In the genomic region with DNA sequence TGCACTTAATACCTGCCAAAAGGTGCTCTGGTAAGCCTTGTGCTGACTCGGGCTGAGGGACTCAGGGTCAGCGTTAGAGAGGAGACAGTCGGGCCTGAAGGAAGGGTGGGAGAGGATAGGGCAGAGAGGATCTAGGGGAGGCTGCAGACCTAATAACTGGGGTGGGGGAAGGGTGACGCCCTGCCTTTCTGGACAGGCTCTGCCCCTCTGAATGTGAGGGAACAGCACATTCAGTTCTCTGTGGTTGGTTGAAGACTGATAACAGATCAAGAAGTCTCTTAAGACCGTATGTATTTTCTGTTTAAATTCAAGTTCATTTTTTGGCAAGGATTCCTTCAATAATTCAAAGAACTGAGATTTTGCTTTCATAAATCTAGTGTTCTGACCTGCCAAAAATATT, we compare ENCODE assay signal across 29 cellular contexts. TPM values are rescaled to one million over a fixed set of nuclear protein-coding genes. Genes with fewer than 3 reads are reported as not detected.
"Had no signal": no experiment of that assay in that cellular context is flagged by ENCODE, and none has a peak within 500 bp of the region (broad histone marks: within the 10 kb centered on the region; RNA-seq: fewer than 3 reads in every experiment).

No MANE protein-coding gene starts in this region.

- H3K27ac ChIP-seq: lower lobe of right lung, SK-N-MC, spleen, thyroid gland, WERI-Rb-1 had no signal

- H3K4me1 Mint-ChIP-seq: activated CD4-positive, alpha-beta T cell treated with anti-CD3 and anti-CD28 coated beads, Interleukin-2, amount 10 ng/mL, durations not matched to agents 7 days and 5 days; naive thymus-derived CD4-positive, alpha-beta T cell; T-cell had no signal

- H3K27me3 ChIP-seq: adrenal gland, esophagus muscularis mucosa, gastrocnemius medialis, spleen, thyroid gland had no signal

- H3K4me3 Mint-ChIP-seq: activated CD4-positive, alpha-beta T cell treated with anti-CD3 and anti-CD28 coated beads, Interleukin-2, amount 10 ng/mL, durations not matched to agents 7 days and 5 days; activated CD8-positive, alpha-beta T cell treated with anti-CD3 and anti-CD28 coated beads for 36 hours; activated naive CD8-positive, alpha-beta T cell; activated T-cell treated with anti-CD3 and anti-CD28 coated beads, Interleukin-2, amount 50 U/mL, for 24 hours; brain; effector memory CD8-positive, alpha-beta T cell; naive thymus-derived CD4-positive, alpha-beta T cell; neural crest cell; T-cell; T-helper 2 cell treated with Interferon-gamma antibody and Interleukin-4, amounts not matched to agents 5 μg/mL and 100 μg/mL, for 36 hours had no signal

- H3K36me3 ChIP-seq: adrenal gland, esophagus muscularis mucosa, gastrocnemius medialis, lower lobe of right lung, spleen, thyroid gland, WERI-Rb-1 had no signal

- DNase-seq: activated CD4-positive, alpha-beta T cell treated with anti-CD3 and anti-CD28 coated beads, Interleukin-2, amount 10 ng/mL, durations not matched to agents 7 days and 5 days; activated CD4-positive, CD25-positive, alpha-beta regulatory T cell treated with anti-CD3 and anti-CD28 coated beads, Interleukin-2, amount 50 U/mL, for 72 hours; activated CD8-positive, alpha-beta T cell treated with anti-CD3 and anti-CD28 coated beads for 36 hours; activated naive CD4-positive, alpha-beta T cell; activated T-cell treated with anti-CD3 and anti-CD28 coated beads, Interleukin-2, amount 50 U/mL, for 24 hours; effector memory CD8-positive, alpha-beta T cell; kidney; lower lobe of right lung; naive thymus-derived CD4-positive, alpha-beta T cell; occipital lobe; posterior cingulate gyrus; spleen; stimulated activated CD4-positive, alpha-beta T cell treated with anti-CD3 and anti-CD28 coated beads, Interleukin-4, amount 100 ng/mL, for 1 hour; stimulated activated naive CD4-positive, alpha-beta T cell; T-cell; thyroid gland; WERI-Rb-1 had no signal

- H3K36me3 Mint-ChIP-seq: activated naive CD8-positive, alpha-beta T cell; brain; naive thymus-derived CD4-positive, alpha-beta T cell; T-cell had no signal

- H3K9me3 Mint-ChIP-seq: activated CD4-positive, alpha-beta T cell treated with anti-CD3 and anti-CD28 coated beads, Interleukin-2, amount 10 ng/mL, durations not matched to agents 7 days and 5 days; activated CD8-positive, alpha-beta T cell treated with anti-CD3 and anti-CD28 coated beads for 36 hours; activated T-cell treated with anti-CD3 and anti-CD28 coated beads, Interleukin-2, amount 50 U/mL, for 24 hours; activated T-helper 2 cell treated with anti-CD3 and anti-CD28 coated beads, Interferon-gamma antibody, Interleukin-2, Interleukin-4, amounts not matched to agents 10 μg/mL and 5 μg/mL and 100 μg/mL, durations not matched to agents 14 hours and 24 hours and 36 hours; effector memory CD8-positive, alpha-beta T cell; T-cell; T-helper 2 cell treated with Interferon-gamma antibody and Interleukin-4, amounts not matched to agents 5 μg/mL and 100 μg/mL, for 36 hours had no signal

- H3K27ac Mint-ChIP-seq: activated CD4-positive, alpha-beta T cell treated with anti-CD3 and anti-CD28 coated beads, Interleukin-2, amount 10 ng/mL, durations not matched to agents 7 days and 5 days; activated CD8-positive, alpha-beta T cell treated with anti-CD3 and anti-CD28 coated beads for 36 hours; activated naive CD8-positive, alpha-beta T cell; activated T-cell treated with anti-CD3 and anti-CD28 coated beads, Interleukin-2, amount 50 U/mL, for 24 hours; activated T-helper 2 cell treated with anti-CD3 and anti-CD28 coated beads, Interferon-gamma antibody, Interleukin-2, Interleukin-4, amounts not matched to agents 10 μg/mL and 5 μg/mL and 100 μg/mL, durations not matched to agents 14 hours and 24 hours and 36 hours; effector memory CD8-positive, alpha-beta T cell; naive thymus-derived CD4-positive, alpha-beta T cell; T-cell; T-helper 2 cell treated with Interferon-gamma antibody and Interleukin-4, amounts not matched to agents 5 μg/mL and 100 μg/mL, for 36 hours had no signal

- H3K4me3 ChIP-seq: adrenal gland, esophagus muscularis mucosa, lower lobe of right lung, SK-N-MC, spleen, thyroid gland had no signal

- ATAC-seq: activated CD8-positive, alpha-beta T cell treated with anti-CD3 and anti-CD28 coated beads for 36 hours; effector memory CD8-positive, alpha-beta T cell; lower lobe of right lung; naive thymus-derived CD4-positive, alpha-beta T cell; T-cell had no signal

- H3K4me1 ChIP-seq: lower lobe of right lung had no signal

- FAIRE-seq: kidney, TTC549 had no signal

- H3K9me3 ChIP-seq: adrenal gland, esophagus muscularis mucosa, gastrocnemius medialis, lower lobe of right lung, spleen, thyroid gland had no signal

RNA-seq across cellular contexts. Expression of a gene that starts 56.2 kb away (rescaled TPM):
- total RNA-seq: activated CD4-positive, alpha-beta T cell treated with anti-CD3 and anti-CD28 coated beads, Interleukin-2, amount 10 ng/mL, durations not matched to agents 7 days and 5 days; activated CD8-positive, alpha-beta T cell treated with anti-CD3 and anti-CD28 coated beads for 36 hours; activated T-helper 2 cell treated with anti-CD3 and anti-CD28 coated beads, Interferon-gamma antibody, Interleukin-2, Interleukin-4, amounts not matched to agents 10 μg/mL and 5 μg/mL and 100 μg/mL, durations not matched to agents 14 hours and 24 hours and 36 hours; dermis blood vessel endothelial cell; esophagus muscularis mucosa; gastrocnemius medialis; mesenteric fat pad had no signal
- polyA plus RNA-seq: naive thymus-derived CD4-positive, alpha-beta T cell had no signal
